In genomic region chr6:150143521-150144293, GRCh38 we compare ENCODE assay signal across 10 cellular contexts. TPM values are rescaled to one million over a fixed set of nuclear protein-coding genes. Genes with fewer than 3 reads are reported as not detected.
DNase-seq lines count a peak whose midpoint lies in the region; ATAC-seq, FAIRE-seq and TF ChIP-seq lines count a peak whose summit lies in the region.
"Had no signal": no experiment of that assay in that cellular context is flagged by ENCODE, and none has a peak within 500 bp of the region (broad histone marks: within the 10 kb centered on the region; RNA-seq: fewer than 3 reads in every experiment).

No MANE protein-coding gene starts in this region.

- peaks cover 75% of the 10 kb centered on the region for H3K27me3 Mint-ChIP-seq in activated naive CD8-positive, alpha-beta T cell treated with anti-CD3 and anti-CD28 coated beads, Interleukin-2, amount 10 ng/mL, durations not matched to agents 7 days and 5 days

- peaks cover 12% of the 10 kb centered on the region for H3K27me3 ChIP-seq in thoracic aorta (replicated peaks; ENCODE audit: insufficient read depth)

- DNase-seq in NCI-H2227 (lab: John Stamatoyannopoulos, UW; ENCODE audit: unreplicated experiment) (peak; percentile 44), NCI-H2227 treated with DMSO at 0.1 percent for 48 hours (lab: John Stamatoyannopoulos, UW) (no peak), kidney (peak; percentile 71), thoracic aorta (ENCODE audit: low spot score) (no peak), NCI-H1694 (lab: John Stamatoyannopoulos, UW) (no peak)
- no peak for DNase-seq in activated naive CD8-positive, alpha-beta T cell treated with anti-CD3 and anti-CD28 coated beads, Interleukin-2, amount 10 ng/mL, durations not matched to agents 7 days and 5 days
- DNase-seq in activated CD8-positive, alpha-beta memory T cell treated with anti-CD3 and anti-CD28 coated beads for 24 hours = no peak

- POLR2A ChIA-PET in activated naive CD8-positive, alpha-beta T cell treated with anti-CD3 and anti-CD28 coated beads, Interleukin-2, amount 10 ng/mL, durations not matched to agents 7 days and 5 days (lab: Charles Lee) = no interaction called here

- H3K36me3 ChIP-seq in kidney (ENCODE audit: control insufficient read depth in 1 of 2, insufficient read depth in 2 of 2, low read length in 2 of 2) (no peaks in the 10 kb centered on the region), thoracic aorta (no peaks in the 10 kb centered on the region)

- H3K27ac Mint-ChIP-seq in activated naive CD8-positive, alpha-beta T cell treated with anti-CD3 and anti-CD28 coated beads, Interleukin-2, amount 10 ng/mL, durations not matched to agents 7 days and 5 days = no peak overlapping the region
- H3K27ac Mint-ChIP-seq: CD4-positive, CD25-positive, alpha-beta regulatory T cell had no signal

- peaks cover 5% of the 10 kb centered on the region for H3K4me1 Mint-ChIP-seq in activated naive CD8-positive, alpha-beta T cell treated with anti-CD3 and anti-CD28 coated beads, Interleukin-2, amount 10 ng/mL, durations not matched to agents 7 days and 5 days

- H3K27ac ChIP-seq in kidney (ENCODE audit: low read depth in 2 of 2, low read length in 2 of 2) = no peak overlapping the region
- H3K27ac ChIP-seq in thoracic aorta = no peak overlapping the region

- H3K9ac ChIP-seq in kidney (ENCODE audit: low read length in 2 of 2) = no peak overlapping the region

- H3K4me3 Mint-ChIP-seq in activated naive CD8-positive, alpha-beta T cell treated with anti-CD3 and anti-CD28 coated beads, Interleukin-2, amount 10 ng/mL, durations not matched to agents 7 days and 5 days = peak overlapping the region; percentile 16

- peaks cover 2 to 4% of the 10 kb centered on the region in 2 donors for H3K4me1 ChIP-seq in kidney (ENCODE audit: control insufficient read depth in 1 of 2, insufficient read depth in 1 of 2, low read depth in 1 of 2, low read length in 2 of 2)
- H3K4me1 ChIP-seq in thoracic aorta (ENCODE audit: control insufficient read depth in 1 of 2, low read depth in 2 of 2) = peaks cover 10 to 25% of the 10 kb centered on the region in 2 donors

- H3K9me3 ChIP-seq in kidney (ENCODE audit: control insufficient read depth in 1 of 2, low read length in 2 of 2) (no peaks in the 10 kb centered on the region), thoracic aorta (no peaks in the 10 kb centered on the region)

- no peak for FAIRE-seq in kidney (lab: Jason Lieb, UNC)

- intact Hi-C loops in kidney (cut with DNase I) = no loop called here

- H3K4me3 ChIP-seq in kidney (ENCODE audit: low read length in 2 of 2) (peak overlapping the region; percentile 42 to 59), thoracic aorta (peak overlapping the region; percentile 69)

- no peaks in the 10 kb centered on the region for H3K36me3 Mint-ChIP-seq in activated naive CD8-positive, alpha-beta T cell treated with anti-CD3 and anti-CD28 coated beads, Interleukin-2, amount 10 ng/mL, durations not matched to agents 7 days and 5 days
- H3K36me3 Mint-ChIP-seq: CD4-positive, CD25-positive, alpha-beta regulatory T cell had no signal

- no peak for ATAC-seq in activated naive CD8-positive, alpha-beta T cell treated with anti-CD3 and anti-CD28 coated beads, Interleukin-2, amount 10 ng/mL, durations not matched to agents 7 days and 5 days (ENCODE audit: low read depth)
- ATAC-seq in thoracic aorta (ENCODE audit: insufficient number of reproducible peaks, low FRiP score, low read depth) (no peak), HG03378 (IDR thresholded peaks at IDR 0.05; ENCODE audit: unreplicated experiment) (no peak)

- TF ChIP-seq CTCF in kidney (IDR thresholded peaks at IDR 0.05; ENCODE audit: borderline replicate concordance, extremely low read depth, insufficient read depth) (no peak), thoracic aorta (IDR thresholded peaks at IDR 0.05) (no peak)

- no peaks in the 10 kb centered on the region for H3K9me3 Mint-ChIP-seq in activated naive CD8-positive, alpha-beta T cell treated with anti-CD3 and anti-CD28 coated beads, Interleukin-2, amount 10 ng/mL, durations not matched to agents 7 days and 5 days
- H3K9me3 Mint-ChIP-seq: CD4-positive, CD25-positive, alpha-beta regulatory T cell had no signal

RNA-seq across cellular contexts. Expression of gene PPP1R14C, which starts 0.9 kb away (rescaled TPM):
- total RNA-seq in activated naive CD8-positive, alpha-beta T cell treated with anti-CD3 and anti-CD28 coated beads, Interleukin-2, amount 10 ng/mL, durations not matched to agents 7 days and 5 days = not detected
- total RNA-seq in kidney = 15.8 TPM
- 6.5 TPM for polyA plus RNA-seq in kidney (ENCODE audit: insufficient read depth, low read depth, low replicate concordance)
- 1 to 10 TPM in 1 of 2 donors, under 1 TPM in 1; 0.95 to 1.3 TPM for total RNA-seq in thoracic aorta
- total RNA-seq: CD4-positive, CD25-positive, alpha-beta regulatory T cell; NCI-H460 had no signal
- polyA plus RNA-seq: CD4-positive, CD25-positive, alpha-beta regulatory T cell had no signal

Comparison
In these comparisons a context has a peak if more than half of its experiments do, and no peak if none do; other contexts are left out.
1. DNase-seq: peak in NCI-H2227 (single experiment) and kidney (single experiment); none in NCI-H2227 treated with DMSO at 0.1 percent for 48 hours (single experiment), activated naive CD8-positive, alpha-beta T cell treated with anti-CD3 and anti-CD28 coated beads, Interleukin-2, amount 10 ng/mL, durations not matched to agents 7 days and 5 days (single experiment), thoracic aorta (single experiment), NCI-H1694 (single experiment) and activated CD8-positive, alpha-beta memory T cell treated with anti-CD3 and anti-CD28 coated beads for 24 hours (single experiment).